2 cellular contexts compared by ENCODE assay signal in genomic region chr12:13073191-13073590, GRCh38.
TF ChIP-seq lines count a peak whose summit lies in the region.

No MANE protein-coding gene starts in this region.

TF ChIP-seq in IMR-90, 13 proteins besides CTCF, POLR2A, EP300 and RAD21:
- TF ChIP-seq CHD1 (IDR thresholded peaks at IDR 0.05; ENCODE audit: low read depth, low read length) (no peak), RFX5 (IDR thresholded peaks at IDR 0.05; ENCODE audit: low read depth, low read length) (no peak), MAFK (IDR thresholded peaks at IDR 0.05; ENCODE audit: low read depth, low read length) (no peak), MXI1 (IDR thresholded peaks at IDR 0.05; ENCODE audit: borderline replicate concordance, low read depth, low read length) (no peak), NFE2L2 (IDR thresholded peaks at IDR 0.05; ENCODE audit: low read depth, low read length) (no peak), RCOR1 (IDR thresholded peaks at IDR 0.05; ENCODE audit: insufficient replicate concordance, low read length) (no peak), BHLHE40 (IDR thresholded peaks at IDR 0.05; ENCODE audit: low read depth, low read length) (no peak), SMC3 (IDR thresholded peaks at IDR 0.05; ENCODE audit: low read depth, low read length) (no peak), MAZ (IDR thresholded peaks at IDR 0.05; ENCODE audit: borderline replicate concordance, low read depth, low read length) (no peak), FOS (IDR thresholded peaks at IDR 0.05; ENCODE audit: low read depth, low read length) (no peak)
- TF ChIP-seq, protein P1, sequence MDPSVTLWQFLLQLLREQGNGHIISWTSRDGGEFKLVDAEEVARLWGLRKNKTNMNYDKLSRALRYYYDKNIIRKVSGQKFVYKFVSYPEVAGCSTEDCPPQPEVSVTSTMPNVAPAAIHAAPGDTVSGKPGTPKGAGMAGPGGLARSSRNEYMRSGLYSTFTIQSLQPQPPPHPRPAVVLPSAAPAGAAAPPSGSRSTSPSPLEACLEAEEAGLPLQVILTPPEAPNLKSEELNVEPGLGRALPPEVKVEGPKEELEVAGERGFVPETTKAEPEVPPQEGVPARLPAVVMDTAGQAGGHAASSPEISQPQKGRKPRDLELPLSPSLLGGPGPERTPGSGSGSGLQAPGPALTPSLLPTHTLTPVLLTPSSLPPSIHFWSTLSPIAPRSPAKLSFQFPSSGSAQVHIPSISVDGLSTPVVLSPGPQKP (IDR thresholded peaks at IDR 0.05; ENCODE audit: borderline replicate concordance, low read depth, low read length): no peak

TF ChIP-seq in endothelial cell of umbilical vein, 7 proteins besides CTCF, POLR2A, EP300 and RAD21:
- TF ChIP-seq MYC (IDR thresholded peaks at IDR 0.05; ENCODE audit: low read depth, low read length): no peak
- no peak for TF ChIP-seq FOS (IDR thresholded peaks at IDR 0.05; ENCODE audit: borderline replicate concordance, insufficient read depth, low read length)
- TF ChIP-seq JUN (IDR thresholded peaks at IDR 0.05; ENCODE audit: borderline replicate concordance, insufficient read depth, insufficient read length, low read depth): no peak
- TF ChIP-seq GATA2 (IDR thresholded peaks at IDR 0.05; ENCODE audit: insufficient read depth, insufficient read length, low read depth, low read length): no peak
- TF ChIP-seq EZH2 (IDR thresholded peaks at IDR 0.05; ENCODE audit: borderline replicate concordance, low read depth, low read length, severe bottlenecking): no peak
- TF ChIP-seq, protein P2, sequence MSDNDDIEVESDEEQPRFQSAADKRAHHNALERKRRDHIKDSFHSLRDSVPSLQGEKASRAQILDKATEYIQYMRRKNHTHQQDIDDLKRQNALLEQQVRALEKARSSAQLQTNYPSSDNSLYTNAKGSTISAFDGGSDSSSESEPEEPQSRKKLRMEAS (IDR thresholded peaks at IDR 0.05; ENCODE audit: insufficient read depth, insufficient read length): no peak
- TF ChIP-seq POLR2AphosphoS5 (IDR thresholded peaks at IDR 0.05; ENCODE audit: insufficient read depth, low read depth, low read length): no peak
